12 cellular contexts compared by ENCODE assay signal in genomic region chr7:22587322-22587721, GRCh38.
DNase-seq lines count a peak whose midpoint lies in the region; ATAC-seq and TF ChIP-seq lines count a peak whose summit lies in the region.
"Had no signal": no experiment of that assay in that cellular context is flagged by ENCODE, and none has a peak within 500 bp of the region (broad histone marks: within the 10 kb centered on the region; RNA-seq: fewer than 3 reads in every experiment).

No MANE protein-coding gene starts in this region.

- H3K27ac Mint-ChIP-seq in glutamatergic neuron (ENCODE audit: unreplicated experiment), result peak overlapping the region; percentile 35
- H3K27ac Mint-ChIP-seq: activated naive CD4-positive, alpha-beta T cell treated with anti-CD3 and anti-CD28 coated beads, Interleukin-2, amount 10 ng/mL, durations not matched to agents 7 days and 5 days; T-helper 2 cell treated with Interferon-gamma antibody and Interleukin-4, amounts not matched to agents 5 μg/mL and 100 μg/mL, for 36 hours had no signal

- H3K4me3 Mint-ChIP-seq in glutamatergic neuron (ENCODE audit: unreplicated experiment), result no peak overlapping the region
- H3K4me3 Mint-ChIP-seq: activated naive CD4-positive, alpha-beta T cell treated with anti-CD3 and anti-CD28 coated beads, Interleukin-2, amount 10 ng/mL, durations not matched to agents 7 days and 5 days; T-helper 2 cell treated with Interferon-gamma antibody and Interleukin-4, amounts not matched to agents 5 μg/mL and 100 μg/mL, for 36 hours had no signal

- 33 to 38% methylated on average over 2 of the region's 2 CpGs for WGBS in GM23248 (ENCODE audit: low coverage in 1 of 2, low lambda C conversion rate in 2 of 2, missing lambda C conversion rate in 2 of 2), 2 experiments
- 83% methylated on average over 2 of the region's 2 CpGs for WGBS in hepatocyte (ENCODE audit: low lambda C conversion rate, missing lambda C conversion rate)

- H3K36me3 Mint-ChIP-seq in glutamatergic neuron (ENCODE audit: unreplicated experiment), result no peaks in the 10 kb centered on the region

- DNase-seq in AG20443 (ENCODE audit: low spot score) (peak; percentile 25), GM23248 (peak; percentile 54), RWPE2 (ENCODE audit: low spot score) (no peak), glutamatergic neuron (no peak), posterior vena cava (ENCODE audit: low spot score) (no peak), HuH-7.5 (ENCODE audit: low spot score) (no peak), hepatocyte (ENCODE audit: low spot score) (no peak)
- DNase-seq in activated effector memory CD4-positive, alpha-beta T cell treated with anti-CD3 and anti-CD28 coated beads, Interleukin-2, amount 50 U/mL, for 16 hours, result no peak
- DNase-seq: activated naive CD4-positive, alpha-beta T cell treated with anti-CD3 and anti-CD28 coated beads, Interleukin-2, amount 10 ng/mL, durations not matched to agents 7 days and 5 days; NCI-H446 treated with DMSO at 0.1 percent for 48 hours; right lobe of liver had no signal

- TF ChIP-seq CTCF in RWPE2 (IDR thresholded peaks at IDR 0.05; ENCODE audit: poor library complexity, severe bottlenecking), result no peak
- no peak for TF ChIP-seq CTCF in glutamatergic neuron (IDR thresholded peaks at IDR 0.05; ENCODE audit: partially characterized antibody, unreplicated experiment)
- TF ChIP-seq CTCF in hepatocyte (IDR thresholded peaks at IDR 0.05; ENCODE audit: poor library complexity), result no peak

- no peaks in the 10 kb centered on the region for H3K9me2 ChIP-seq in GM23248 (ENCODE audit: insufficient read depth)
- no peaks in the 10 kb centered on the region for H3K9me2 ChIP-seq in hepatocyte (replicated peaks; ENCODE audit: insufficient read depth)

- H3K36me3 ChIP-seq in GM23248 (ENCODE audit: low read depth), result no peaks in the 10 kb centered on the region
- no peaks in the 10 kb centered on the region for H3K36me3 ChIP-seq in RWPE2 (ENCODE audit: low read depth)
- no peaks in the 10 kb centered on the region for H3K36me3 ChIP-seq in hepatocyte (replicated peaks; ENCODE audit: insufficient read depth, low read depth)
- H3K36me3 ChIP-seq: right lobe of liver had no signal

- ATAC-seq in RWPE2 (ENCODE audit: low read depth), result no peak

- intact Hi-C loops in posterior vena cava (cut with DNase I), result loop anchor here in 1 of 2 donors (10.0 kb wide), 1 partner anchor 127 kb away; no protein-coding TSS in a partner anchor

- in situ Hi-C loops in GM23248 (cut with MboI), result no loop called here

- H3F3A ChIP-seq in GM23248 (ENCODE audit: insufficient read depth), result peaks cover 24% of the 10 kb centered on the region

- H3K9me3 Mint-ChIP-seq in glutamatergic neuron (ENCODE audit: unreplicated experiment), result peaks cover 4% of the 10 kb centered on the region
- H3K9me3 Mint-ChIP-seq: activated naive CD4-positive, alpha-beta T cell treated with anti-CD3 and anti-CD28 coated beads, Interleukin-2, amount 10 ng/mL, durations not matched to agents 7 days and 5 days; T-helper 2 cell treated with Interferon-gamma antibody and Interleukin-4, amounts not matched to agents 5 μg/mL and 100 μg/mL, for 36 hours had no signal

- H3K9me3 ChIP-seq in GM23248 (ENCODE audit: low read depth), result no peaks in the 10 kb centered on the region
- H3K9me3 ChIP-seq in RWPE2 (ENCODE audit: severe bottlenecking), result no peaks in the 10 kb centered on the region
- no peaks in the 10 kb centered on the region for H3K9me3 ChIP-seq in hepatocyte (ENCODE audit: low read depth)
- H3K9me3 ChIP-seq: right lobe of liver had no signal

- H3K27ac ChIP-seq in GM23248 (no peak overlapping the region), RWPE2 (ENCODE audit: poor library complexity, severe bottlenecking) (peak overlapping the region; percentile 30), hepatocyte (no peak overlapping the region)
- H3K27ac ChIP-seq: right lobe of liver had no signal

- no peaks in the 10 kb centered on the region for H3K79me2 ChIP-seq in GM23248 (ENCODE audit: insufficient read depth)
- H3K79me2 ChIP-seq in hepatocyte, result no peaks in the 10 kb centered on the region

- H4K20me1 ChIP-seq in GM23248 (ENCODE audit: insufficient read depth), result no peaks in the 10 kb centered on the region
- no peaks in the 10 kb centered on the region for H4K20me1 ChIP-seq in hepatocyte (ENCODE audit: insufficient read depth, poor library complexity, severe bottlenecking)

- H3K4me1 ChIP-seq in GM23248 (ENCODE audit: insufficient read depth) (peaks cover 27% of the 10 kb centered on the region), RWPE2 (ENCODE audit: insufficient read depth, poor library complexity, severe bottlenecking) (peaks cover 19% of the 10 kb centered on the region), hepatocyte (ENCODE audit: insufficient read depth) (peaks cover 6% of the 10 kb centered on the region)
- H3K4me1 ChIP-seq: right lobe of liver had no signal

- H3K4me2 ChIP-seq in GM23248 (ENCODE audit: unreplicated experiment), result peak overlapping the region; percentile 12
- no peak overlapping the region for H3K4me2 ChIP-seq in hepatocyte

- H3K27me3 Mint-ChIP-seq in glutamatergic neuron (ENCODE audit: unreplicated experiment), result no peaks in the 10 kb centered on the region

- no peaks in the 10 kb centered on the region for H3K27me3 ChIP-seq in GM23248 (replicated peaks; ENCODE audit: insufficient read depth)
- H3K27me3 ChIP-seq in RWPE2 (ENCODE audit: insufficient read depth, poor library complexity, severe bottlenecking), result no peaks in the 10 kb centered on the region
- H3K27me3 ChIP-seq in hepatocyte, result no peaks in the 10 kb centered on the region
- H3K27me3 ChIP-seq: right lobe of liver had no signal

- no peaks in the 10 kb centered on the region for H3K4me1 Mint-ChIP-seq in glutamatergic neuron (ENCODE audit: low read depth, unreplicated experiment)

- H3K4me3 ChIP-seq in GM23248 (no peak overlapping the region), RWPE2 (ENCODE audit: severe bottlenecking) (no peak overlapping the region), hepatocyte (no peak overlapping the region)
- H3K4me3 ChIP-seq: right lobe of liver had no signal

- no peak overlapping the region for H3K9ac ChIP-seq in GM23248

- no peak overlapping the region for H2AFZ ChIP-seq in GM23248
- no peak overlapping the region for H2AFZ ChIP-seq in hepatocyte

Comparison
In these comparisons a context has a peak if more than half of its experiments do, and no peak if none do; other contexts are left out.
1. DNase-seq: peak in AG20443 (single experiment) and GM23248 (single experiment); none in RWPE2 (single experiment), glutamatergic neuron (single experiment), activated effector memory CD4-positive, alpha-beta T cell treated with anti-CD3 and anti-CD28 coated beads, Interleukin-2, amount 50 U/mL, for 16 hours (single experiment), posterior vena cava (single experiment), HuH-7.5 (single experiment) and hepatocyte (single experiment).